In the genomic region with DNA sequence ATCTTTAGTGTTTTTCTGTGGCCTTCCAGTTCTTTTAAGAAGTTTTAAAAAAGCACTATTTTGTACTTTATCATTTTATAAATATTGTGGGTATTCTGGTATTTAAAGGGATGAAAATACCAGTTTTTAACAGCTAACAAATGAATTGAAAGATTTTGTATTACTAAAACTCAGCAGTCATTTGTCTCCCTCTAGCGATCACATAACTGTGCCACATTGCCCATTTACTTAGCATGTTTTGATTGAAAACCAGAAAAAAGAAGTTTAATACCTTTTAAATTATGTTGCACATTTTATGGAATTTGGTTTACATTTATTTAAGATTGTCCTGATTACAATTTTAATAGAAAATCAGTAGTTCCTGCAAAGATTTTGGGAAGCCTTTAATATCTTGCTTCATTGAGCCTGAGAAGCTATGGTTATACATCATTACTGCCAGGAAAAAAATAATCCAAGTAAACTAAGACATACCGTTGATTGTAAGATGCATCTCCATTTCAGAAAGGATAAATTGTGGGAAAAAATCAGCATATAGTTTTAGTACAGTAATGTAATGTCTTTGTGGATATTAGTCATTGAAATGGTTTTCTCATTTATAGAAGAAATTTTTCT, we compare ENCODE assay signal across 8 cellular contexts. TPM values are rescaled to one million over a fixed set of nuclear protein-coding genes. Genes with fewer than 3 reads are reported as not detected.
DNase-seq lines count a peak whose midpoint lies in the region; ATAC-seq and TF ChIP-seq lines count a peak whose summit lies in the region.

No MANE protein-coding gene starts in this region.

- H3K4me1 Mint-ChIP-seq in progenitor cell of endocrine pancreas (ENCODE audit: low read depth) = no peaks in the 10 kb centered on the region

- H3K36me3 Mint-ChIP-seq in progenitor cell of endocrine pancreas (ENCODE audit: insufficient read depth) = peaks cover 3% of the 10 kb centered on the region

- no peak overlapping the region for H3K4me3 Mint-ChIP-seq in progenitor cell of endocrine pancreas (ENCODE audit: low read depth)

- peak; percentile 72 for TF ChIP-seq CTCF in progenitor cell of endocrine pancreas (IDR thresholded peaks at IDR 0.05; ENCODE audit: unreplicated experiment)

- peak; percentile 33 for DNase-seq in GM03348 (ENCODE audit: low spot score)
- DNase-seq in NCI-H526 treated with DMSO at 0.1 percent for 48 hours (lab: John Stamatoyannopoulos, UW) = peak; percentile 16
- no peak for DNase-seq in epithelial cell of prostate (ENCODE audit: low read depth, low spot score)
- no peak for DNase-seq in progenitor cell of endocrine pancreas (ENCODE audit: low spot score, unreplicated experiment)
- no peak for DNase-seq in germinal center (ENCODE audit: low spot score)

- H3K27ac ChIP-seq in epithelial cell of prostate = peak overlapping the region; percentile 10

- no peak overlapping the region for H3K27ac Mint-ChIP-seq in progenitor cell of endocrine pancreas

- no peak for ATAC-seq in HG03175 (IDR thresholded peaks at IDR 0.05; ENCODE audit: unreplicated experiment)
- no peak for ATAC-seq in GM19023 (IDR thresholded peaks at IDR 0.05; ENCODE audit: unreplicated experiment)
- no peak for ATAC-seq in HG03571 (IDR thresholded peaks at IDR 0.05; ENCODE audit: unreplicated experiment)

- H3K27me3 Mint-ChIP-seq in progenitor cell of endocrine pancreas = no peaks in the 10 kb centered on the region

- H3K9me3 Mint-ChIP-seq in progenitor cell of endocrine pancreas (ENCODE audit: low read depth) = no peaks in the 10 kb centered on the region

RNA-seq across cellular contexts. Expression of gene TAX1BP1, which starts 34.9 kb away (rescaled TPM):
- total RNA-seq in progenitor cell of endocrine pancreas = 98.1 and 101 TPM in 2 replicates

Comparison
In these comparisons a context has a peak if more than half of its experiments do, and no peak if none do; other contexts are left out.
1. DNase-seq: peak in GM03348 (single experiment) and NCI-H526 treated with DMSO at 0.1 percent for 48 hours (single experiment); none in epithelial cell of prostate (single experiment), progenitor cell of endocrine pancreas (single experiment) and germinal center (single experiment).